Comparison of ENCODE assay signal across 28 cellular contexts in genomic region chr5:30918171-30918570, GRCh38.
DNase-seq lines count a peak whose midpoint lies in the region; FAIRE-seq and TF ChIP-seq lines count a peak whose summit lies in the region.
"Had no signal": no experiment of that assay in that cellular context is flagged by ENCODE, and none has a peak within 500 bp of the region (broad histone marks: within the 10 kb centered on the region; RNA-seq: fewer than 3 reads in every experiment).

No MANE protein-coding gene starts in this region.

- peak; percentile 28 for DNase-seq in Caki2 (ENCODE audit: low read depth)
- peak; percentile 65 for DNase-seq in NCI-H226
- DNase-seq in astrocyte of the spinal cord (ENCODE audit: low read depth, low spot score) = peak; percentile 77
- DNase-seq in kidney glomerular epithelial cell (lab: John Stamatoyannopoulos, UW) = peak; percentile 57
- DNase-seq in AG20443 (ENCODE audit: low spot score) = no peak
- DNase-seq in frontal cortex (ENCODE audit: low spot score in 2 of 2) = no peak
- DNase-seq in D341Med (ENCODE audit: low spot score) = no peak
- DNase-seq in activated gamma-delta T cell (lab: John Stamatoyannopoulos, UW) = no peak
- DNase-seq: activated CD4-positive, alpha-beta T cell treated with anti-CD3 and anti-CD28 coated beads for 4 hours; activated naive CD4-positive, alpha-beta T cell; activated T-cell treated with anti-CD3 and anti-CD28 coated beads, Interleukin-2, amount 50 U/mL, for 24 hours; adrenal gland; C1 segment of cervical spinal cord; Caco-2; central memory CD4-positive, alpha-beta T cell; head of caudate nucleus; naive thymus-derived CD4-positive, alpha-beta T cell; NCI-H2081 treated with DMSO at 0.1 percent for 48 hours; NCI-H510A treated with DMSO at 0.1 percent for 48 hours; Peyer's patch; retina; stimulated activated CD4-positive, alpha-beta T cell treated with anti-CD3 and anti-CD28 coated beads, Interleukin-12 subunit alpha, Interleukin-12 subunit beta, amount 100 ng/mL, for 4 hours; stimulated activated CD4-positive, alpha-beta T cell treated with anti-CD3 and anti-CD28 coated beads, Interleukin-4, amount 100 ng/mL, for 4 hours; stimulated activated naive CD4-positive, alpha-beta T cell; uterus had no signal

- in situ Hi-C loops in Caki2 (cut with HindIII; ENCODE audit: low pct_unique_long_range_greater_than_20kb, low sequenced_read_pairs) (no loop called here), astrocyte of the spinal cord (cut with HindIII; ENCODE audit: low sequenced_read_pairs) (no loop called here)

- no peak for TF ChIP-seq CTCF in astrocyte of the spinal cord (IDR thresholded peaks at IDR 0.05; ENCODE audit: low read depth, low read length)

- H3K4me3 ChIP-seq in astrocyte of the spinal cord (ENCODE audit: low read depth, low read length) = no peak overlapping the region
- H3K4me3 ChIP-seq: adrenal gland, Peyer's patch, SJSA1, uterus had no signal

- no peak for FAIRE-seq in frontal cortex (lab: Jason Lieb, UNC)
- FAIRE-seq: GM12891, H1 had no signal

Comparison
In these comparisons a context has a peak if more than half of its experiments do, and no peak if none do; other contexts are left out.
1. DNase-seq: peak in Caki2 (single experiment), NCI-H226 (single experiment), astrocyte of the spinal cord (single experiment) and kidney glomerular epithelial cell (single experiment); none in AG20443 (single experiment), frontal cortex (0 of 2), D341Med (single experiment) and activated gamma-delta T cell (single experiment).